8 cellular contexts compared by ENCODE assay signal in the genomic region with DNA sequence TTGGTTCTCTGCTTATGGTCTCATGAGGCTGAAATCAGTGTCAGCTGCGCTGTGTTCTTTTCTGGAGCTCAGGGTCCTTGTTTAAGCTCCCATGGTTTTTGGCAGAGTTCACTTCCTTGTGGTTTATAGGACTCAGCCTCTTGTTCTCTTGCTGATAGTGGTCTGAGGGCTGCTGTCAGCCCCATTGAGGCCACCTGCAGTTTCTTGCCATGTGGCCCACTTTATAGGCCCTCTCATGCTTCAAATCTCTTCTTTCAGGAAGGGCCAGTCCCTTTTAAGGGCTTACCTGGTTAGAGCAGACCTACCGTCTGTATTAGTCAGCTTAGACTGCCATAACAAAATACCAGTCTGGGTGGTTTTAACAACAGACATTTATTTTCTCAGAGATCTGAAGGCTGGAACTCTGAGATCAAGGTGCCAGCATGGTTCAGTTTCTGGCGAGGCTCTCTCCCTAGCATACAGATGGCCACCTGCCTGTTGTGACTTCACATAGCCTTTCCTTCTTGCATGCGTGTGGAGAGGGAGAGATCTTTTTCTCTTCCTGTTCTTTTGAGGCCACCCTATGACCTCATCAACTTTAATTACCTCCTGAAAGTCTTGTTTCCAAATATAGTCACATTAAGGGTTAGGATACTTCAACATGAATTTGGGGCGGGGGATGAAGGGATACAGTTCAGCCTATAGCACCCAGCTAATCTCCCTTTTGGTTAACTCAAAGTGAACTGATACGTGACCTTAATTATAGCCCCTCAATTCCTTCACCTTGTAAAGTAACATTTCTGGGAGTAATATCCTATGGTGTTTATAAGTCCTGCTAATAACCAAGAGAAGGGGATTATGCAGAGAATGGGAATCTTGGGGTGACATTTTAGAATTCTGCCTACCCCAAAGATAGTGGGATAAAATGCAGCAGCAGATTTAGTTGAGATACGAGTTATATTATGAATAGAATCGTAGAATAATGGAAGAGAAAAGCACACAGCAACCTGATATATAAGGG.
DNase-seq lines count a peak whose midpoint lies in the region; ATAC-seq and TF ChIP-seq lines count a peak whose summit lies in the region.

No MANE protein-coding gene starts in this region.

- H3K9me3 ChIP-seq in HUES48 (ENCODE audit: control insufficient read depth, insufficient read depth, low read length): no peaks in the 10 kb centered on the region
- H3K9me3 ChIP-seq in OCI-LY3 (ENCODE audit: insufficient read depth, low read length): no peaks in the 10 kb centered on the region
- H3K9me3 ChIP-seq in smooth muscle cell (replicated peaks; ENCODE audit: low read depth): no peaks in the 10 kb centered on the region

- H3K9ac ChIP-seq in HUES48 (ENCODE audit: low read depth, low read length) (no peak overlapping the region), OCI-LY3 (ENCODE audit: low read length) (peak overlapping the region; percentile 9; the same call in 1 of the 2 replicates), smooth muscle cell (ENCODE audit: low read depth) (no peak overlapping the region)

- no peaks in the 10 kb centered on the region for H3F3A ChIP-seq in smooth muscle cell (ENCODE audit: low read depth)

- H3K4me1 ChIP-seq in HUES48 (ENCODE audit: control insufficient read depth, insufficient read depth, low read length) (peaks cover 17% of the 10 kb centered on the region), OCI-LY3 (ENCODE audit: low read length) (peaks cover 50% of the 10 kb centered on the region), smooth muscle cell (ENCODE audit: low read depth) (peaks cover 6% of the 10 kb centered on the region)

- peak overlapping the region; percentile 44 for H3K4me2 ChIP-seq in OCI-LY3 (ENCODE audit: low read length)
- peak overlapping the region; percentile 8 for H3K4me2 ChIP-seq in smooth muscle cell

- H4K20me1 ChIP-seq in OCI-LY3 (ENCODE audit: insufficient read depth, low read length): peaks cover 73% of the 10 kb centered on the region
- H4K20me1 ChIP-seq in smooth muscle cell (ENCODE audit: low read depth): peaks cover 15% of the 10 kb centered on the region

- H3K27me3 ChIP-seq in HUES48 (ENCODE audit: control insufficient read depth, insufficient read depth, low read length) (no peaks in the 10 kb centered on the region), OCI-LY3 (ENCODE audit: low read depth, low read length) (no peaks in the 10 kb centered on the region), smooth muscle cell (ENCODE audit: low read depth) (no peaks in the 10 kb centered on the region)

- ATAC-seq in HG03457 (IDR thresholded peaks at IDR 0.05; ENCODE audit: unreplicated experiment): no peak

- H2AFZ ChIP-seq in OCI-LY3 (ENCODE audit: low read depth, low read length) (no peak overlapping the region), smooth muscle cell (ENCODE audit: low read depth) (no peak overlapping the region)

- 82% methylated on average over 8 of the region's 8 CpGs for WGBS in smooth muscle cell (ENCODE audit: low lambda C conversion rate)

- H3K79me2 ChIP-seq in OCI-LY3 (ENCODE audit: low read length) (peaks cover 83% of the 10 kb centered on the region), smooth muscle cell (ENCODE audit: low read depth) (no peaks in the 10 kb centered on the region)

- TF ChIP-seq CTCF in OCI-LY3 (IDR thresholded peaks at IDR 0.05; ENCODE audit: low read depth, low read length): no peak
- TF ChIP-seq CTCF in fibroblast of the aortic adventitia (IDR thresholded peaks at IDR 0.05; ENCODE audit: insufficient read depth, low read length): no peak
- TF ChIP-seq CTCF in smooth muscle cell (IDR thresholded peaks at IDR 0.05; ENCODE audit: borderline replicate concordance, insufficient read depth, poor library complexity, severe bottlenecking): no peak

- H3K4me3 ChIP-seq in HUES48 (ENCODE audit: low read depth, low read length) (no peak overlapping the region), OCI-LY3 (ENCODE audit: low read length) (peak overlapping the region; percentile 1; the same call in 1 of the 2 replicates), fibroblast of the aortic adventitia (ENCODE audit: low read depth, low read length) (no peak overlapping the region), smooth muscle cell (no peak overlapping the region)

- DNase-seq in fibroblast of the aortic adventitia (ENCODE audit: low read depth): peak; percentile 23
- no peak for DNase-seq in smooth muscle cell (lab: John Stamatoyannopoulos, UW; ENCODE audit: unreplicated experiment)
- DNase-seq in activated naive CD4-positive, alpha-beta T cell (lab: John Stamatoyannopoulos, UW): no peak
- no peak for DNase-seq in stimulated activated naive CD4-positive, alpha-beta T cell treated with Interleukin-2 at 50 U/mL for 16 hours (lab: John Stamatoyannopoulos, UW)
- no peak for DNase-seq in activated CD4-positive, CD25-positive, alpha-beta regulatory T cell (lab: John Stamatoyannopoulos, UW)

- no peaks in the 10 kb centered on the region for H3K36me3 ChIP-seq in HUES48 (ENCODE audit: control insufficient read depth, insufficient read depth, low read length)
- H3K36me3 ChIP-seq in OCI-LY3 (replicated peaks; ENCODE audit: low read depth, low read length): no peaks in the 10 kb centered on the region
- no peaks in the 10 kb centered on the region for H3K36me3 ChIP-seq in smooth muscle cell (ENCODE audit: low read depth)

- H3K27ac ChIP-seq in HUES48 (ENCODE audit: low read depth, low read length): peak overlapping the region; percentile 48
- H3K27ac ChIP-seq in OCI-LY3 (ENCODE audit: low read length): peak overlapping the region; percentile 25
- peak overlapping the region; percentile 69 for H3K27ac ChIP-seq in smooth muscle cell (ENCODE audit: low read depth)
